In genomic region chr1:209674957-209675566, GRCh38 we compare ENCODE assay signal across 1 cellular context.
TF ChIP-seq lines count a peak whose summit lies in the region.

TSS of gene G0S2 (plus strand) at chr1:209675412. CDS start at chr1:209675685, 273 bp downstream.

TF ChIP-seq in K562, 482 proteins besides CTCF, POLR2A, EP300 and RAD21 (continued from another document and continues in another):
- TF ChIP-seq TBL1XR1 (IDR thresholded peaks at IDR 0.05; ENCODE audit: low read length in 2 of 2) (peak in 1 of 2 experiments; percentile 69; a peak in 1 of 4 replicates), CBX2 (IDR thresholded peaks at IDR 0.05; ENCODE audit: insufficient read depth, low read length, poor library complexity, severe bottlenecking) (no peak), NONO (IDR thresholded peaks at IDR 0.05; ENCODE audit: low read depth in 2 of 2, low read length in 1 of 2) (peak in 1 of 2 experiments; percentile 31; a peak in 1 of 4 replicates), BCL6 (CRISPR knock-in tag; IDR thresholded peaks at IDR 0.05) (no peak), MIER1 (IDR thresholded peaks at IDR 0.05; ENCODE audit: low read depth) (no peak), ZNF239 (CRISPR knock-in tag; IDR thresholded peaks at IDR 0.05) (no peak), SP1 (CRISPR knock-in tag; IDR thresholded peaks at IDR 0.05) (no peak), PHF20 (IDR thresholded peaks at IDR 0.05; ENCODE audit: partially characterized antibody) (no peak), GABPB1 (CRISPR knock-in tag; IDR thresholded peaks at IDR 0.05) (peak; percentile 51), ZNF121 (CRISPR knock-in tag; conservative IDR thresholded peaks at IDR 0.05) (no peak), ZNF589 (CRISPR knock-in tag; IDR thresholded peaks at IDR 0.05; ENCODE audit: low read depth) (peak; percentile 56; the same call in 1 of the 2 replicates), SRF (CRISPR knock-in tag; IDR thresholded peaks at IDR 0.05) (no peak; a peak in 1 of 4 replicates), ADNP (tag; IDR thresholded peaks at IDR 0.05) (no peak), TGIF2 (CRISPR knock-in tag; IDR thresholded peaks at IDR 0.05) (peak; percentile 64; the same call in 1 of the 2 replicates), TCF3 (CRISPR knock-in tag; IDR thresholded peaks at IDR 0.05) (no peak), TBP (optimal IDR thresholded peaks at IDR 0.05; ENCODE audit: low read depth, low read length) (peak; percentile 33), ZNF740 (CRISPR knock-in tag; IDR thresholded peaks at IDR 0.05) (peak; percentile 61; the same call in 1 of the 2 replicates), ZNF740 (tag; IDR thresholded peaks at IDR 0.05) (no peak), HNRNPL (IDR thresholded peaks at IDR 0.05; ENCODE audit: low read depth, low read length) (no peak), E2F6 (IDR thresholded peaks at IDR 0.05; ENCODE audit: borderline replicate concordance in 1 of 2, extremely low read depth in 1 of 2, insufficient read depth in 1 of 2, insufficient read length in 1 of 2, low read depth in 1 of 2, low read length in 1 of 2, poor library complexity in 1 of 2, severe bottlenecking in 1 of 2) (peak; percentile 38 to 88), EHMT2 (IDR thresholded peaks at IDR 0.05) (no peak), RBM39 (optimal IDR thresholded peaks at IDR 0.05; ENCODE audit: low read depth, low read length) (no peak), ZMIZ1 (IDR thresholded peaks at IDR 0.05; ENCODE audit: low read depth in 2 of 2, low read length in 2 of 2) (no peak), POU5F1 (IDR thresholded peaks at IDR 0.05; ENCODE audit: borderline replicate concordance, low read depth, low read length, partially characterized antibody) (no peak), RNF219 (CRISPR knock-in tag; IDR thresholded peaks at IDR 0.05) (no peak), CBX3 (IDR thresholded peaks at IDR 0.05; ENCODE audit: borderline replicate concordance in 1 of 2, low read length in 2 of 2) (no peak), JUN (IDR thresholded peaks at IDR 0.05; ENCODE audit: borderline replicate concordance, low read depth, low read length) (peak; percentile 60; the same call in 1 of the 2 replicates), JUN (CRISPR knock-in tag; IDR thresholded peaks at IDR 0.05; ENCODE audit: borderline replicate concordance) (0 out of 2 replicates have a peak, but pooled peaks have one; percentile 13), RREB1 (CRISPR knock-in tag; IDR thresholded peaks at IDR 0.05) (0 out of 2 replicates have a peak, but pooled peaks have one; percentile 10), NEUROD1 (IDR thresholded peaks at IDR 0.05; ENCODE audit: borderline replicate concordance, low read depth, low read length, partially characterized antibody) (peak; percentile 79), ZNF644 (tag; IDR thresholded peaks at IDR 0.05; ENCODE audit: low read depth) (no peak), GABPB2 (CRISPR knock-in tag; conservative IDR thresholded peaks at IDR 0.05) (0 out of 2 replicates have a peak, but pooled peaks have one; percentile 9), NRF1 (conservative IDR thresholded peaks at IDR 0.05 in 1 of 2, IDR thresholded peaks at IDR 0.05 in 1 of 2) (peak; percentile 53 to 65; a peak in 3 of 4 replicates), SMAD4 (CRISPR knock-in tag; conservative IDR thresholded peaks at IDR 0.05) (peak; percentile 90), GTF2A2 (tag; IDR thresholded peaks at IDR 0.05) (peak; percentile 51; the same call in 1 of the 2 replicates), PHF8 (IDR thresholded peaks at IDR 0.05; ENCODE audit: borderline replicate concordance, low read length) (peak; percentile 18; the same call in 1 of the 2 replicates), MCM2 (IDR thresholded peaks at IDR 0.05; ENCODE audit: low read depth) (no peak), KDM2B (CRISPR knock-in tag; IDR thresholded peaks at IDR 0.05) (no peak), DMBX1 (CRISPR knock-in tag; IDR thresholded peaks at IDR 0.05; ENCODE audit: borderline replicate concordance) (peak; percentile 70), HDAC3 (IDR thresholded peaks at IDR 0.05; ENCODE audit: borderline replicate concordance, partially characterized antibody) (peak; percentile 72), KAT2B (IDR thresholded peaks at IDR 0.05; ENCODE audit: low read depth, low read length) (no peak), MAX (CRISPR knock-in tag; IDR thresholded peaks at IDR 0.05) (peak; percentile 93), ZC3H11A (IDR thresholded peaks at IDR 0.05; ENCODE audit: low read depth, low read length) (no peak), NR3C1 (CRISPR knock-in tag; IDR thresholded peaks at IDR 0.05) (peak; percentile 91), XRCC3 (IDR thresholded peaks at IDR 0.05) (no peak), ZNF511 (CRISPR knock-in tag; IDR thresholded peaks at IDR 0.05) (peak; percentile 93), ZNF12 (CRISPR knock-in tag; IDR thresholded peaks at IDR 0.05) (no peak), ZBTB26 (CRISPR knock-in tag; IDR thresholded peaks at IDR 0.05) (no peak), RUNX1 (IDR thresholded peaks at IDR 0.05; ENCODE audit: low read depth) (no peak)
